Comparison of ENCODE assay signal across 21 cellular contexts in the genomic region with DNA sequence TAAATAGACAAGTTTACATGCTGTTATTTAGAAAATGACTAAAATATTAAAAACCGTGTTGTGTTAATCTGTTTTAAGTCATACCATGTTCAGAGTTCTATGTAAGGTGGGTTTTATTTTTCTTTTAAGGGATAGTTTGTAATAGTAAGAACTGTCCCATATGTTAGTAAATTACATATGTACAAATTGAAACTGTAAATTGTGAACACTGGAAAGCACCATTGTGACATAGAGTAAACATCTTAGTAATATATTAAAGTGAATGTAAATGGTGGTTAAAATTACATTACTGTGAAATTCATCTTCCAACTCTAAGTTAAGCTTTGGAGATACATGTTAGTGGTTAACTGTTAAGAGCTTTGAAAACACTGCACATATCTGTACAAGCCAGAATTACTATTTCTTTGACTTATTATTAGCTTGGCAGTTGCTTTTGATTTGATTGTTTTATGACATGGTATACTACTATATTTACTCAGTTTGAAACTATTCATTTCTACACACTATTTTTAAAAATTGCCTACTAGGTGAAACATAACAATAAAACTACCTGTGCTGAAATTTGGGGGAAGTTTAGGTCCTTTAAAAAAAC. TPM values are rescaled to one million over a fixed set of nuclear protein-coding genes. Genes with fewer than 3 reads are reported as not detected.
DNase-seq lines count a peak whose midpoint lies in the region; ATAC-seq, FAIRE-seq and TF ChIP-seq lines count a peak whose summit lies in the region.
"Had no signal": no experiment of that assay in that cellular context is flagged by ENCODE, and none has a peak within 500 bp of the region (broad histone marks: within the 10 kb centered on the region; RNA-seq: fewer than 3 reads in every experiment).

No MANE protein-coding gene starts in this region.

- TSS peak; percentile 8 for BruUV-seq in endothelial cell of umbilical vein (replicated peaks; lab: Mats Ljungman, UMichigan)

- H3K27me3 ChIP-seq in Karpas-422 (ENCODE audit: low read length), result no peaks in the 10 kb centered on the region
- H3K27me3 ChIP-seq in endothelial cell of umbilical vein (ENCODE audit: control insufficient read depth in 2 of 2, insufficient read depth in 2 of 2, low read length in 2 of 2), result no peaks in the 10 kb centered on the region
- H3K27me3 ChIP-seq: BLaER1 had no signal

- H3K79me2 ChIP-seq in Karpas-422 (ENCODE audit: low read length) (no peaks in the 10 kb centered on the region), endothelial cell of umbilical vein (ENCODE audit: control insufficient read depth, insufficient read depth, low read length) (no peaks in the 10 kb centered on the region)

- TF ChIP-seq CTCF in endothelial cell of umbilical vein (IDR thresholded peaks at IDR 0.05; ENCODE audit: extremely low read depth in 1 of 2, insufficient read depth in 1 of 2, low read depth in 1 of 2, low read length in 2 of 2) (no peak), kidney (IDR thresholded peaks at IDR 0.05; ENCODE audit: borderline replicate concordance, extremely low read depth, insufficient read depth) (no peak)

- H3K4me2 ChIP-seq in Karpas-422 (ENCODE audit: low read depth, low read length, poor library complexity, severe bottlenecking) (no peak overlapping the region), endothelial cell of umbilical vein (ENCODE audit: insufficient read depth, low read length) (no peak overlapping the region)
- H3K4me2 ChIP-seq: BLaER1 had no signal

- no peak overlapping the region for H2AFZ ChIP-seq in Karpas-422 (ENCODE audit: low read length)
- H2AFZ ChIP-seq in endothelial cell of umbilical vein (ENCODE audit: low read depth, low read length), result no peak overlapping the region

- peak; percentile 67 to 79 for ATAC-seq in activated CD4-positive, CD25-positive, alpha-beta regulatory T cell treated with anti-CD3 and anti-CD28 coated beads, Interleukin-2, amount 50 U/mL, for 24 hours
- peak; percentile 61 for ATAC-seq in GM18861 (IDR thresholded peaks at IDR 0.05; ENCODE audit: unreplicated experiment)
- no peak for ATAC-seq in HG02763 (IDR thresholded peaks at IDR 0.05; ENCODE audit: unreplicated experiment)
- ATAC-seq in HG03565 (IDR thresholded peaks at IDR 0.05; ENCODE audit: unreplicated experiment), result no peak

- no peaks in the 10 kb centered on the region for H3K9me1 ChIP-seq in endothelial cell of umbilical vein (replicated peaks; ENCODE audit: control insufficient read depth, extremely low read depth, insufficient read depth, low read length)

- POLR2A ChIA-PET in endothelial cell of umbilical vein (lab: Charles Lee), result interaction anchor here (0.7 kb wide), 1 partner anchor 14 kb away, joined by 3 read pairs; no protein-coding TSS in a partner anchor

- H3K36me3 ChIP-seq in Karpas-422 (ENCODE audit: insufficient read depth, low read length), result peaks cover 43% of the 10 kb centered on the region; the same call in 1 of the 2 replicates
- H3K36me3 ChIP-seq in endothelial cell of umbilical vein (ENCODE audit: control insufficient read depth in 2 of 2, extremely low read depth in 1 of 2, insufficient read depth in 2 of 2, low read length in 2 of 2), result peaks cover 5 to 9% of the 10 kb centered on the region in 2 experiments
- H3K36me3 ChIP-seq in kidney (ENCODE audit: control insufficient read depth in 1 of 2, insufficient read depth in 2 of 2, low read length in 2 of 2), result peaks cover 13 to 36% of the 10 kb centered on the region in 2 donors

- H3K9me3 ChIP-seq in Karpas-422 (ENCODE audit: low read length) (no peaks in the 10 kb centered on the region), endothelial cell of umbilical vein (replicated peaks; ENCODE audit: control insufficient read depth, insufficient read depth, low read length) (no peaks in the 10 kb centered on the region), kidney (ENCODE audit: control insufficient read depth in 1 of 2, low read length in 2 of 2) (no peaks in the 10 kb centered on the region)
- H3K9me3 ChIP-seq: BLaER1 had no signal

- H4K20me1 ChIP-seq in Karpas-422 (ENCODE audit: insufficient read depth, low read depth, low read length) (no peaks in the 10 kb centered on the region), endothelial cell of umbilical vein (replicated peaks; ENCODE audit: control insufficient read depth, extremely low read depth, insufficient read depth, low read length) (no peaks in the 10 kb centered on the region)
- H4K20me1 ChIP-seq: BLaER1 had no signal

- no peak overlapping the region for H3K4me3 ChIP-seq in Karpas-422 (ENCODE audit: low read length)
- no peak overlapping the region for H3K4me3 ChIP-seq in endothelial cell of umbilical vein (replicated peaks in 1 of 3; ENCODE audit: insufficient read depth in 1 of 3, low read depth in 1 of 3, low read length in 3 of 3)
- H3K4me3 ChIP-seq in kidney (ENCODE audit: low read length in 2 of 2), result no peak overlapping the region
- H3K4me3 ChIP-seq: BLaER1 had no signal

- H3K9me2 ChIP-seq in Karpas-422 (replicated peaks; ENCODE audit: insufficient read depth, low read length), result no peaks in the 10 kb centered on the region

- no peak overlapping the region for H3K9ac ChIP-seq in Karpas-422 (ENCODE audit: low read length)
- H3K9ac ChIP-seq in endothelial cell of umbilical vein (replicated peaks; ENCODE audit: extremely low read depth, insufficient read depth, low read length), result no peak overlapping the region
- H3K9ac ChIP-seq in kidney (ENCODE audit: low read length in 2 of 2), result no peak overlapping the region
- H3K9ac ChIP-seq: BLaER1 had no signal

- CTCF ChIA-PET in endothelial cell of umbilical vein (lab: Charles Lee), result interaction anchor here (1.4 kb wide), 1 partner anchor 161 kb away, joined by 3 read pairs; no protein-coding TSS in a partner anchor

- TF ChIP-seq POLR2A in endothelial cell of umbilical vein (IDR thresholded peaks at IDR 0.05; ENCODE audit: low read depth, low read length), result no peak

- dilution Hi-C loops in endothelial cell of umbilical vein (cut with MboI; ENCODE audit: extremely low pct_ligation_motif_present, low sequenced_read_pairs), result no loop called here

- FAIRE-seq in endothelial cell of umbilical vein (lab: Jason Lieb, UNC) (no peak), kidney (lab: Jason Lieb, UNC) (no peak)

- H3K27ac ChIP-seq in Karpas-422 (ENCODE audit: low read length), result no peak overlapping the region
- no peak overlapping the region for H3K27ac ChIP-seq in endothelial cell of umbilical vein (ENCODE audit: insufficient read depth, low read depth, low read length)
- H3K27ac ChIP-seq in kidney (ENCODE audit: low read depth in 2 of 2, low read length in 2 of 2), result no peak overlapping the region
- H3K27ac ChIP-seq: 22Rv1, BLaER1 had no signal

- intact Hi-C loops in endothelial cell of umbilical vein (cut with micrococcal nuclease) (no loop called here), kidney (cut with DNase I) (no loop called here)

- DNase-seq in activated CD4-positive, CD25-positive, alpha-beta regulatory T cell treated with anti-CD3 and anti-CD28 coated beads, Interleukin-2, amount 50 U/mL, for 72 hours, result no peak
- DNase-seq in Karpas-422 (peak; percentile 36), endothelial cell of umbilical vein (ENCODE audit: low read depth, low spot score) (no peak), kidney (no peak)
- DNase-seq: ACHN; CD4-positive, alpha-beta T cell; COR-L47; DMS79; Kasumi-1; NCI-H1694 treated with DMSO at 0.1 percent for 48 hours; NCI-H2081 treated with DMSO at 0.1 percent for 48 hours; NCI-H446; NCI-H526; RPMI8226; SHP77 had no signal

- H3K4me1 ChIP-seq in Karpas-422 (ENCODE audit: low read length) (no peaks in the 10 kb centered on the region), endothelial cell of umbilical vein (ENCODE audit: control insufficient read depth, extremely low read depth, insufficient read depth, low read length) (no peaks in the 10 kb centered on the region), kidney (ENCODE audit: control insufficient read depth in 1 of 2, insufficient read depth in 1 of 2, low read depth in 1 of 2, low read length in 2 of 2) (no peaks in the 10 kb centered on the region)
- H3K4me1 ChIP-seq: BLaER1 had no signal

TF ChIP-seq in endothelial cell of umbilical vein, 7 proteins besides CTCF, POLR2A, EP300 and RAD21:
- TF ChIP-seq EZH2 (IDR thresholded peaks at IDR 0.05; ENCODE audit: borderline replicate concordance, low read depth, low read length, severe bottlenecking), result no peak
- TF ChIP-seq POLR2AphosphoS5 (IDR thresholded peaks at IDR 0.05; ENCODE audit: insufficient read depth, low read depth, low read length), result no peak

RNA-seq across cellular contexts. Expression of gene DIP2B, which starts 27.4 kb away (rescaled TPM):
- 31.2 and 37.5 TPM in 2 replicates for total RNA-seq in Karpas-422 (2014; rRNA removed; shearing (Covaris generic); ENCODE audit: low replicate concordance)
- 27.7 and 28.0 TPM in 2 replicates for total RNA-seq in endothelial cell of umbilical vein
- polyA plus RNA-seq in endothelial cell of umbilical vein, result 11.2 and 14.5 TPM in 2 replicates
- 11.5 and 11.6 TPM in 2 replicates for polyA plus RNA-seq in endothelial cell of umbilical vein (2011; cell fraction: cytosol; rRNA removed)
- polyA plus RNA-seq in endothelial cell of umbilical vein (2011; cell fraction: nucleus; rRNA removed), result 25.7 and 28.2 TPM in 2 replicates
- polyA plus RNA-seq in endothelial cell of umbilical vein (2012), result 21.3 and 22.1 TPM in 2 replicates
- 75.7 and 78.9 TPM in 2 replicates for polyA minus RNA-seq in endothelial cell of umbilical vein
- polyA minus RNA-seq in endothelial cell of umbilical vein (2011; cell fraction: cytosol; rRNA and poly(A)+ RNA removed), result 24.3 TPM
- 33.4 and 47.8 TPM in 2 replicates for polyA minus RNA-seq in endothelial cell of umbilical vein (2011; cell fraction: nucleus; rRNA and poly(A)+ RNA removed)
- 23.3 TPM for total RNA-seq in kidney
- polyA plus RNA-seq in kidney (ENCODE audit: insufficient read depth, low read depth, low replicate concordance), result 4.6 TPM

Comparison
In these comparisons a context has a peak if more than half of its experiments do, and no peak if none do; other contexts are left out.
1. ATAC-seq: peak in activated CD4-positive, CD25-positive, alpha-beta regulatory T cell treated with anti-CD3 and anti-CD28 coated beads, Interleukin-2, amount 50 U/mL, for 24 hours (2 of 2) and GM18861 (single experiment); none in HG02763 (single experiment) and HG03565 (single experiment).